ENCODE assay signal across 13 cellular contexts in genomic region chr14:58747181-58747580, GRCh38.
DNase-seq lines count a peak whose midpoint lies in the region; ATAC-seq and TF ChIP-seq lines count a peak whose summit lies in the region.
"Had no signal": no experiment of that assay in that cellular context is flagged by ENCODE, and none has a peak within 500 bp of the region (broad histone marks: within the 10 kb centered on the region; RNA-seq: fewer than 3 reads in every experiment).

No MANE protein-coding gene starts in this region.

- H3K36me3 ChIP-seq in left ventricle myocardium inferior (no peaks in the 10 kb centered on the region), lung (ENCODE audit: control insufficient read depth in 2 of 2, insufficient read depth in 2 of 2, low read length in 2 of 2) (no peaks in the 10 kb centered on the region), vagina (no peaks in the 10 kb centered on the region)

- no peak for DNase-seq in Right ventricle myocardium inferior (ENCODE audit: missing footprints)
- DNase-seq in left ventricle myocardium inferior, result no peak
- peak; percentile 94 for DNase-seq in cardiac fibroblast (ENCODE audit: low read depth in 2 of 2)
- DNase-seq in lung (ENCODE audit: low spot score), result peak; percentile 49
- no peak for DNase-seq in vagina (ENCODE audit: extremely low spot score in 2 of 2)
- no peak for DNase-seq in NCI-H526 treated with DMSO at 0.1 percent for 48 hours (lab: John Stamatoyannopoulos, UW)
- DNase-seq: 8988T; activated T-cell treated with anti-CD3 and anti-CD28 coated beads, Interleukin-2, amount 50 U/mL, for 24 hours; stimulated activated CD8-positive, alpha-beta memory T cell treated with anti-CD3 and anti-CD28 coated beads, Interleukin-4, amount 100 ng/mL, for 48 hours; T-cell had no signal

- H3K27ac ChIP-seq in left ventricle myocardium inferior (replicated peaks), result no peak overlapping the region
- peak overlapping the region in 1 of 2 donors; percentile 15 for H3K27ac ChIP-seq in lung (ENCODE audit: low read depth in 1 of 2, low read length in 1 of 2)
- H3K27ac ChIP-seq in vagina, result peak overlapping the region; percentile 5
- H3K27ac ChIP-seq: epithelial cell of prostate had no signal

- no peaks in the 10 kb centered on the region for H3K27me3 ChIP-seq in left ventricle myocardium inferior (ENCODE audit: low read depth)
- H3K27me3 ChIP-seq in lung (ENCODE audit: control insufficient read depth, insufficient read depth), result no peaks in the 10 kb centered on the region
- H3K27me3 ChIP-seq in vagina, result no peaks in the 10 kb centered on the region

- no peaks in the 10 kb centered on the region for H3K9me3 ChIP-seq in left ventricle myocardium inferior (replicated peaks)
- H3K9me3 ChIP-seq in lung (ENCODE audit: control insufficient read depth in 2 of 2, insufficient read depth in 1 of 2, low read length in 1 of 2), result peaks cover 0 to 2% of the 10 kb centered on the region in 2 donors
- no peaks in the 10 kb centered on the region for H3K9me3 ChIP-seq in vagina

- intact Hi-C loops in Right ventricle myocardium inferior (cut with DNase I) (no loop called here), left ventricle myocardium inferior (cut with micrococcal nuclease) (no loop called here), vagina (cut with DNase I) (no loop called here)

- TF ChIP-seq POLR2A in vagina (IDR thresholded peaks at IDR 0.05), result no peak

- 33 to 56% methylated on average over 7 of the region's 7 CpGs for WGBS in lung, 2 donors

- TF ChIP-seq CTCF in left ventricle myocardium inferior (IDR thresholded peaks at IDR 0.05; ENCODE audit: borderline replicate concordance), result no peak
- no peak for TF ChIP-seq CTCF in cardiac fibroblast (IDR thresholded peaks at IDR 0.05; ENCODE audit: low read depth, low read length)
- TF ChIP-seq CTCF in lung (IDR thresholded peaks at IDR 0.05; ENCODE audit: control extremely low read depth, extremely low read depth), result no peak
- no peak for TF ChIP-seq CTCF in vagina (IDR thresholded peaks at IDR 0.05)

- ATAC-seq in Right ventricle myocardium inferior (peak; percentile 73), lung (ENCODE audit: insufficient read depth, low FRiP score) (peak; percentile 62), GM18907 (IDR thresholded peaks at IDR 0.05; ENCODE audit: unreplicated experiment) (no peak), GM19023 (IDR thresholded peaks at IDR 0.05; ENCODE audit: unreplicated experiment) (no peak)
- ATAC-seq: T-cell had no signal

- H3K4me1 ChIP-seq in left ventricle myocardium inferior (peaks cover 13% of the 10 kb centered on the region), lung (ENCODE audit: control insufficient read depth in 2 of 2, insufficient read depth in 2 of 2, low read length in 2 of 2) (peaks cover 0 to 16% of the 10 kb centered on the region in 2 donors), vagina (peaks cover 28% of the 10 kb centered on the region)

- no peak overlapping the region for H3K4me3 ChIP-seq in left ventricle myocardium inferior
- no peak overlapping the region for H3K4me3 ChIP-seq in cardiac fibroblast (replicated peaks in 1 of 2; ENCODE audit: low read depth in 2 of 2, low read length in 2 of 2)
- H3K4me3 ChIP-seq in lung, result no peak overlapping the region
- no peak overlapping the region for H3K4me3 ChIP-seq in vagina

Comparison
In these comparisons a context has a peak if more than half of its experiments do, and no peak if none do; other contexts are left out.
1. ATAC-seq: peak in Right ventricle myocardium inferior (single experiment) and lung (single experiment); none in GM18907 (single experiment) and GM19023 (single experiment).
2. DNase-seq: peak in cardiac fibroblast (2 of 2) and lung (single experiment); none in Right ventricle myocardium inferior (single experiment), left ventricle myocardium inferior (single experiment), vagina (0 of 2) and NCI-H526 treated with DMSO at 0.1 percent for 48 hours (single experiment).